ENCODE assay signal across 1 cellular context in the genomic region with DNA sequence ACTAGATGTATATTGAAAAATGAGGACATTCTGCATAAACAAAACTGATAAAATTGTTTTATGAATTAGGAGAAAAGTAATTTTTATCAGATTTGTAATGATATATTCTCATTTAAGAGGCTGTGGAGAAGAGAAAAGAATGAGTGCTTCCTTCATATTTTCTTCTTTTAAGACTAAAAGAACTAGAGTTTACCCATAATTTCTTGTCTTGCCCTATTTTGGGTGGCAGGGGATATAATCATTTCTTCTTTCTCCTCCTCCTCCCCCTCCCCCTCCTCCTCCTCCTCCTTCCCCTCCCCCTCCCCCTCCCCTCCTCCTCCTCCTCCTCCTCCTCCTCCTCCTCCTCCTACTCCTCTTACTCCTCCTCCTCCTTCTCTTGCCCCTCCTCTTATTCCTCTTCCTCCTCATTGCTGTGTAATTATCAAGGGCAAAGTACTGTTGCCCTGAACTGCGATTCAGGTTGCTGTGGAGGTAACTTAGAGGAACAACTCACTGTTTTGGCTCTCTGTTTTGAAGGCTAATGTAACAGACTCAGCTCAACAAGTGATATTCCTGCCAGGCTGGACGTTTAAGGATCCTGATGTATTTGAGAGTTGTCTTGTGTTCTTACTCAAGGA.
TF ChIP-seq lines count a peak whose summit lies in the region.

No MANE protein-coding gene starts in this region.

TF ChIP-seq in GM23338, 12 proteins besides CTCF, POLR2A, EP300 and RAD21 (continued from another document):
- TF ChIP-seq, protein P1, sequence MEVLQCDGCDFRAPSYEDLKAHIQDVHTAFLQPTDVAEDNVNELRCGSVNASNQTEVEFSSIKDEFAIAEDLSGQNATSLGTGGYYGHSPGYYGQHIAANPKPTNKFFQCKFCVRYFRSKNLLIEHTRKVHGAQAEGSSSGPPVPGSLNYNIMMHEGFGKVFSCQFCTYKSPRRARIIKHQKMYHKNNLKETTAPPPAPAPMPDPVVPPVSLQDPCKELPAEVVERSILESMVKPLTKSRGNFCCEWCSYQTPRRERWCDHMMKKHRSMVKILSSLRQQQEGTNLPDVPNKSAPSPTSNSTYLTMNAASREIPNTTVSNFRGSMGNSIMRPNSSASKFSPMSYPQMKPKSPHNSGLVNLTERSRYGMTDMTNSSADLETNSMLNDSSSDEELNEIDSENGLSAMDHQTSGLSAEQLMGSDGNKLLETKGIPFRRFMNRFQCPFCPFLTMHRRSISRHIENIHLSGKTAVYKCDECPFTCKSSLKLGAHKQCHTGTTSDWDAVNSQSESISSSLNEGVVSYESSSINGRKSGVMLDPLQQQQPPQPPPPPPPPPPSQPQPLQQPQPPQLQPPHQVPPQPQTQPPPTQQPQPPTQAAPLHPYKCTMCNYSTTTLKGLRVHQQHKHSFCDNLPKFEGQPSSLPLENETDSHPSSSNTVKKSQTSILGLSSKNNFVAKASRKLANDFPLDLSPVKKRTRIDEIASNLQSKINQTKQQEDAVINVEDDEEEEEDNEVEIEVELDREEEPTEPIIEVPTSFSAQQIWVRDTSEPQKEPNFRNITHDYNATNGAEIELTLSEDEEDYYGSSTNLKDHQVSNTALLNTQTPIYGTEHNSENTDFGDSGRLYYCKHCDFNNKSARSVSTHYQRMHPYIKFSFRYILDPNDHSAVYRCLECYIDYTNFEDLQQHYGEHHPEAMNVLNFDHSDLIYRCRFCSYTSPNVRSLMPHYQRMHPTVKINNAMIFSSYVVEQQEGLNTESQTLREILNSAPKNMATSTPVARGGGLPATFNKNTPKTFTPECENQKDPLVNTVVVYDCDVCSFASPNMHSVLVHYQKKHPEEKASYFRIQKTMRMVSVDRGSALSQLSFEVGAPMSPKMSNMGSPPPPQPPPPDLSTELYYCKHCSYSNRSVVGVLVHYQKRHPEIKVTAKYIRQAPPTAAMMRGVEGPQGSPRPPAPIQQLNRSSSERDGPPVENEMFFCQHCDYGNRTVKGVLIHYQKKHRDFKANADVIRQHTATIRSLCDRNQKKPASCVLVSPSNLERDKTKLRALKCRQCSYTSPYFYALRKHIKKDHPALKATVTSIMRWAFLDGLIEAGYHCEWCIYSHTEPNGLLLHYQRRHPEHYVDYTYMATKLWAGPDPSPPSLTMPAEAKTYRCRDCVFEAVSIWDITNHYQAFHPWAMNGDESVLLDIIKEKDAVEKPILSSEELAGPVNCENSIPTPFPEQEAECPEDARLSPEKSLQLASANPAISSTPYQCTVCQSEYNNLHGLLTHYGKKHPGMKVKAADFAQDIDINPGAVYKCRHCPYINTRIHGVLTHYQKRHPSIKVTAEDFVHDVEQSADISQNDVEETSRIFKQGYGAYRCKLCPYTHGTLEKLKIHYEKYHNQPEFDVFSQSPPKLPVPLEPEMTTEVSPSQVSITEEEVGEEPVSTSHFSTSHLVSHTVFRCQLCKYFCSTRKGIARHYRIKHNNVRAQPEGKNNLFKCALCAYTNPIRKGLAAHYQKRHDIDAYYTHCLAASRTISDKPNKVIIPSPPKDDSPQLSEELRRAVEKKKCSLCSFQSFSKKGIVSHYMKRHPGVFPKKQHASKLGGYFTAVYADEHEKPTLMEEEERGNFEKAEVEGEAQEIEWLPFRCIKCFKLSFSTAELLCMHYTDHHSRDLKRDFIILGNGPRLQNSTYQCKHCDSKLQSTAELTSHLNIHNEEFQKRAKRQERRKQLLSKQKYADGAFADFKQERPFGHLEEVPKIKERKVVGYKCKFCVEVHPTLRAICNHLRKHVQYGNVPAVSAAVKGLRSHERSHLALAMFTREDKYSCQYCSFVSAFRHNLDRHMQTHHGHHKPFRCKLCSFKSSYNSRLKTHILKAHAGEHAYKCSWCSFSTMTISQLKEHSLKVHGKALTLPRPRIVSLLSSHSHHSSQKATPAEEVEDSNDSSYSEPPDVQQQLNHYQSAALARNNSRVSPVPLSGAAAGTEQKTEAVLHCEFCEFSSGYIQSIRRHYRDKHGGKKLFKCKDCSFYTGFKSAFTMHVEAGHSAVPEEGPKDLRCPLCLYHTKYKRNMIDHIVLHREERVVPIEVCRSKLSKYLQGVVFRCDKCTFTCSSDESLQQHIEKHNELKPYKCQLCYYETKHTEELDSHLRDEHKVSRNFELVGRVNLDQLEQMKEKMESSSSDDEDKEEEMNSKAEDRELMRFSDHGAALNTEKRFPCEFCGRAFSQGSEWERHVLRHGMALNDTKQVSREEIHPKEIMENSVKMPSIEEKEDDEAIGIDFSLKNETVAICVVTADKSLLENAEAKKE (CRISPR knock-in tag; IDR thresholded peaks at IDR 0.05): no peak
